12 cellular contexts compared by ENCODE assay signal in genomic region chr11:94449437-94449836, GRCh38. TPM values are rescaled to one million over a fixed set of nuclear protein-coding genes. Genes with fewer than 3 reads are reported as not detected.
DNase-seq lines count a peak whose midpoint lies in the region; ATAC-seq, FAIRE-seq and TF ChIP-seq lines count a peak whose summit lies in the region.
"Had no signal": no experiment of that assay in that cellular context is flagged by ENCODE, and none has a peak within 500 bp of the region (broad histone marks: within the 10 kb centered on the region; RNA-seq: fewer than 3 reads in every experiment).

No MANE protein-coding gene starts in this region.

- WGBS in IMR-90 (ENCODE audit: extremely low coverage in 2 of 2, insufficient read length in 1 of 2), 2 experiments: no CpG with 5 or more reads among the region's 2 CpGs

- H2BK120ac ChIP-seq in IMR-90 (ENCODE audit: low read depth, low read length): no peak overlapping the region

- no peak overlapping the region for H2AK9ac ChIP-seq in IMR-90 (replicated peaks; ENCODE audit: low read depth, low read length, poor library complexity)

- no peak overlapping the region for H3K9ac ChIP-seq in IMR-90 (ENCODE audit: low read depth, low read length)
- no peak overlapping the region for H3K9ac ChIP-seq in astrocyte (ENCODE audit: low read length)

- H3K27ac ChIP-seq in IMR-90 (ENCODE audit: insufficient read depth, low read length): no peak overlapping the region
- no peak overlapping the region for H3K27ac ChIP-seq in astrocyte (ENCODE audit: low read depth, low read length)

- H3K36me3 Mint-ChIP-seq in astrocyte (ENCODE audit: low read depth, unreplicated experiment): peaks cover 3% of the 10 kb centered on the region

- DNase-seq in COLO668 (lab: John Stamatoyannopoulos, UW; ENCODE audit: unreplicated experiment): peak; percentile 31
- peak; percentile 88 for DNase-seq in IMR-90
- DNase-seq in astrocyte (ENCODE audit: low read depth): peak; percentile 60
- DNase-seq in kidney epithelial cell (ENCODE audit: low read depth): peak; percentile 51
- no peak for DNase-seq in middle frontal gyrus (ENCODE audit: extremely low spot score, low spot score)
- no peak for DNase-seq in effector CD8-positive, alpha-beta T cell (lab: John Stamatoyannopoulos, UW)
- DNase-seq in DMS 273 (lab: John Stamatoyannopoulos, UW; ENCODE audit: unreplicated experiment): no peak
- no peak for DNase-seq in cardiac septum (ENCODE audit: low spot score)
- DNase-seq: NCI-H524 treated with DMSO at 0.1 percent for 48 hours; stimulated activated CD4-positive, alpha-beta T cell treated with anti-CD3 and anti-CD28 coated beads, Interleukin-2, amount 100 ng/mL, for 48 hours had no signal

- no peak overlapping the region for H2BK15ac ChIP-seq in IMR-90 (ENCODE audit: low read depth, low read length)

- CTCF ChIA-PET in IMR-90 (lab: Yijun Ruan, JAX): interaction anchor here (1.1 kb wide), 2 partner anchors 10 to 554 kb away, joined by 3 read pairs; no protein-coding TSS in a partner anchor

- H2BK20ac ChIP-seq in IMR-90 (ENCODE audit: low read depth, low read length): no peak overlapping the region

- intact Hi-C loops in IMR-90 (cut with micrococcal nuclease) (no loop called here), cardiac septum (cut with DNase I) (no loop called here)

- no peaks in the 10 kb centered on the region for H3K79me2 ChIP-seq in astrocyte (ENCODE audit: insufficient read depth, low read length)

- H3K4me3 Mint-ChIP-seq in astrocyte (ENCODE audit: unreplicated experiment): no peak overlapping the region
- H3K4me3 Mint-ChIP-seq: central memory CD8-positive, alpha-beta T cell had no signal

- H2AK5ac ChIP-seq in IMR-90 (ENCODE audit: low read depth, low read length): no peak overlapping the region

- no peak overlapping the region; the same call in 1 of the 2 replicates for H3K4me2 ChIP-seq in IMR-90 (ENCODE audit: low read depth, low read length)
- H3K4me2 ChIP-seq in astrocyte (ENCODE audit: low read length): no peak overlapping the region

- no peak overlapping the region for H4K91ac ChIP-seq in IMR-90 (ENCODE audit: insufficient read depth, low read depth, low read length)

- no peak overlapping the region for H3K23ac ChIP-seq in IMR-90 (ENCODE audit: low read depth, low read length)

- H3K9me3 ChIP-seq in IMR-90 (ENCODE audit: control insufficient read depth, insufficient read depth, low read length) (no peaks in the 10 kb centered on the region), astrocyte (ENCODE audit: insufficient read depth, low read depth, low read length) (no peaks in the 10 kb centered on the region)

- POLR2A ChIA-PET in IMR-90 (lab: Charles Lee; ENCODE audit: unreplicated experiment): no interaction called here

- H3K9me3 Mint-ChIP-seq in astrocyte (ENCODE audit: unreplicated experiment): no peaks in the 10 kb centered on the region
- H3K9me3 Mint-ChIP-seq: central memory CD8-positive, alpha-beta T cell had no signal

- H3K27ac Mint-ChIP-seq in astrocyte (ENCODE audit: unreplicated experiment): no peak overlapping the region

- H3K27me3 ChIP-seq in IMR-90 (ENCODE audit: control insufficient read depth, insufficient read depth, low read length) (no peaks in the 10 kb centered on the region), astrocyte (ENCODE audit: insufficient read depth, low read length) (no peaks in the 10 kb centered on the region), kidney epithelial cell (ENCODE audit: control insufficient read depth, insufficient read depth, low read length) (no peaks in the 10 kb centered on the region)

- in situ Hi-C loops in IMR-90 (cut with MboI; ENCODE audit: low sequenced_read_pairs): no loop called here

- no peak overlapping the region for H4K8ac ChIP-seq in IMR-90 (ENCODE audit: low read depth in 2 of 2, low read length in 2 of 2)

- H3K56ac ChIP-seq in IMR-90 (ENCODE audit: extremely low read depth, insufficient read depth, low read length): no peak overlapping the region

- H3K9me1 ChIP-seq in IMR-90 (ENCODE audit: insufficient read depth, low read length): no peaks in the 10 kb centered on the region

- H3K79me1 ChIP-seq in IMR-90 (ENCODE audit: low read depth in 1 of 2, low read length in 2 of 2): no peaks in the 10 kb centered on the region

- H2AFZ ChIP-seq in IMR-90 (replicated peaks; ENCODE audit: low read length, poor library complexity) (no peak overlapping the region), astrocyte (ENCODE audit: low read depth, low read length) (no peak overlapping the region)

- H2BK5ac ChIP-seq in IMR-90 (ENCODE audit: low read depth, low read length, poor library complexity, severe bottlenecking): no peak overlapping the region

- TF ChIP-seq CTCF in IMR-90 (conservative IDR thresholded peaks at IDR 0.05; ENCODE audit: low read depth, low read length) (no peak), astrocyte (IDR thresholded peaks at IDR 0.05; ENCODE audit: insufficient read depth, low read depth, low read length) (no peak), kidney epithelial cell (IDR thresholded peaks at IDR 0.05; ENCODE audit: insufficient read depth, low read length, poor library complexity, severe bottlenecking) (no peak)

- FAIRE-seq in astrocyte (lab: Jason Lieb, UNC): peak; percentile 63

- H3K18ac ChIP-seq in IMR-90 (ENCODE audit: low read depth, low read length): no peak overlapping the region

- dilution Hi-C loops in IMR-90 (cut with HindIII; ENCODE audit: low sequenced_read_pairs, unreplicated experiment): no loop called here

- peak; percentile 72 for ATAC-seq in IMR-90 (ENCODE audit: low read depth)

- no peaks in the 10 kb centered on the region for H3K27me3 Mint-ChIP-seq in astrocyte (ENCODE audit: low read depth, unreplicated experiment)
- H3K27me3 Mint-ChIP-seq: central memory CD8-positive, alpha-beta T cell had no signal

- H4K5ac ChIP-seq in IMR-90 (ENCODE audit: low read depth, low read length): no peak overlapping the region

- H3K4me1 ChIP-seq in IMR-90 (ENCODE audit: control insufficient read depth, insufficient read depth, low read length) (peaks cover 2% of the 10 kb centered on the region; the same call in 1 of the 2 replicates), astrocyte (ENCODE audit: insufficient read depth, low read length) (no peaks in the 10 kb centered on the region)

- no peak for TF ChIP-seq RAD21 in IMR-90 (IDR thresholded peaks at IDR 0.05; ENCODE audit: low read length)

- TF ChIP-seq POLR2A in IMR-90 (IDR thresholded peaks at IDR 0.05; ENCODE audit: low read depth, low read length): no peak

- peaks cover 1% of the 10 kb centered on the region; the same call in 1 of the 2 replicates for H3K36me3 ChIP-seq in IMR-90 (ENCODE audit: control insufficient read depth, insufficient read depth, low read length)
- peaks cover 5% of the 10 kb centered on the region for H3K36me3 ChIP-seq in astrocyte (ENCODE audit: insufficient read depth, low read length)
- no peaks in the 10 kb centered on the region for H3K36me3 ChIP-seq in kidney epithelial cell (ENCODE audit: control insufficient read depth, insufficient read depth, low read length)

- no peak overlapping the region for H3K14ac ChIP-seq in IMR-90 (replicated peaks; ENCODE audit: low read depth, low read length)

- BruUV-seq in IMR-90 (replicated peaks; lab: Mats Ljungman, UMichigan): no TSS peak

- no peaks in the 10 kb centered on the region for H4K20me1 ChIP-seq in IMR-90 (ENCODE audit: insufficient read depth, low read length)
- H4K20me1 ChIP-seq in astrocyte (ENCODE audit: insufficient read depth, low read length): no peaks in the 10 kb centered on the region

- H3K4me3 ChIP-seq in IMR-90 (ENCODE audit: insufficient read depth, low read depth, low read length): no peak overlapping the region
- no peak overlapping the region for H3K4me3 ChIP-seq in astrocyte (ENCODE audit: insufficient read depth, low read depth, low read length)
- no peak overlapping the region for H3K4me3 ChIP-seq in kidney epithelial cell (ENCODE audit: low read depth, low read length)

- H3K4me1 Mint-ChIP-seq in astrocyte (ENCODE audit: low read depth, unreplicated experiment): no peaks in the 10 kb centered on the region
- H3K4me1 Mint-ChIP-seq: central memory CD8-positive, alpha-beta T cell had no signal

- H3K4ac ChIP-seq in IMR-90 (ENCODE audit: low read depth, low read length): no peak overlapping the region

TF ChIP-seq in IMR-90, 13 proteins besides CTCF, POLR2A, EP300 and RAD21:
- no peak for TF ChIP-seq NFE2L2 (IDR thresholded peaks at IDR 0.05; ENCODE audit: low read depth, low read length)
- peak; percentile 97 for TF ChIP-seq CEBPB (IDR thresholded peaks at IDR 0.05; ENCODE audit: low read depth, low read length)
- TF ChIP-seq CHD1 (IDR thresholded peaks at IDR 0.05; ENCODE audit: low read depth, low read length): no peak
- peak; percentile 60 for TF ChIP-seq FOS (IDR thresholded peaks at IDR 0.05; ENCODE audit: low read depth, low read length)
- no peak for TF ChIP-seq RCOR1 (IDR thresholded peaks at IDR 0.05; ENCODE audit: insufficient replicate concordance, low read length)
- peak; percentile 43 for TF ChIP-seq BHLHE40 (IDR thresholded peaks at IDR 0.05; ENCODE audit: low read depth, low read length)
- TF ChIP-seq SMC3 (IDR thresholded peaks at IDR 0.05; ENCODE audit: low read depth, low read length): no peak

RNA-seq across cellular contexts. Expression of gene MRE11, which starts 44.2 kb away (rescaled TPM):
- total RNA-seq in IMR-90 (2012; rRNA removed): 15.6 and 22.2 TPM in 2 replicates
- 7.6 and 9.0 TPM in 2 replicates for polyA plus RNA-seq in IMR-90 (2012; rRNA removed)
- 0.40 and 0.92 TPM in 2 replicates for polyA plus RNA-seq in IMR-90 (2012; cell fraction: cytosol; rRNA removed)
- 2.5 and 23.8 TPM in 2 replicates for polyA plus RNA-seq in IMR-90 (2012; cell fraction: nucleus; rRNA removed; ENCODE audit: low replicate concordance)
- 12.6 and 14.1 TPM in 2 replicates for total RNA-seq in astrocyte
- 7.0 and 8.1 TPM in 2 replicates for total RNA-seq in kidney epithelial cell
- total RNA-seq in cardiac septum: 8.7 TPM

RNA-seq across cellular contexts. Expression of gene ANKRD49, which starts 44.3 kb away (rescaled TPM):
- total RNA-seq in IMR-90 (2012; rRNA removed) (10.4 and 15.8 TPM in 2 replicates), astrocyte (8.4 and 10.3 TPM in 2 replicates), kidney epithelial cell (7.5 and 16.7 TPM in 2 replicates), cardiac septum (6.4 TPM)
- 6.5 and 7.2 TPM in 2 replicates for polyA plus RNA-seq in IMR-90 (2012; rRNA removed)
- 1.1 TPM in 2 replicates for polyA plus RNA-seq in IMR-90 (2012; cell fraction: cytosol; rRNA removed)
- 2.7 and 20.9 TPM in 2 replicates for polyA plus RNA-seq in IMR-90 (2012; cell fraction: nucleus; rRNA removed; ENCODE audit: low replicate concordance)

RNA-seq across cellular contexts. Expression of gene GPR83, which starts 48.2 kb away (rescaled TPM):
- total RNA-seq in IMR-90 (2012; rRNA removed) (under 0.01 TPM in 2 replicates), astrocyte (0.14 TPM in 1 of 2 replicates, not detected in the other), kidney epithelial cell (0.07 TPM in 1 of 2 replicates, not detected in the other), cardiac septum (not detected)
- 0.03 and 0.07 TPM in 2 replicates for polyA plus RNA-seq in IMR-90 (2012; rRNA removed)
- polyA plus RNA-seq in IMR-90 (2012; cell fraction: cytosol; rRNA removed): 0.02 and 0.05 TPM in 2 replicates
- 0.10 TPM in 2 replicates for polyA plus RNA-seq in IMR-90 (2012; cell fraction: nucleus; rRNA removed; ENCODE audit: low replicate concordance)
- total RNA-seq: subcutaneous adipose tissue had no signal

Comparison
In these comparisons a context has a peak if more than half of its experiments do, and no peak if none do; other contexts are left out.
1. DNase-seq: peak in COLO668 (single experiment), IMR-90 (single experiment), astrocyte (single experiment) and kidney epithelial cell (single experiment); none in middle frontal gyrus (single experiment), effector CD8-positive, alpha-beta T cell (single experiment), DMS 273 (single experiment) and cardiac septum (single experiment).